12 cellular contexts compared by ENCODE assay signal in the genomic region with DNA sequence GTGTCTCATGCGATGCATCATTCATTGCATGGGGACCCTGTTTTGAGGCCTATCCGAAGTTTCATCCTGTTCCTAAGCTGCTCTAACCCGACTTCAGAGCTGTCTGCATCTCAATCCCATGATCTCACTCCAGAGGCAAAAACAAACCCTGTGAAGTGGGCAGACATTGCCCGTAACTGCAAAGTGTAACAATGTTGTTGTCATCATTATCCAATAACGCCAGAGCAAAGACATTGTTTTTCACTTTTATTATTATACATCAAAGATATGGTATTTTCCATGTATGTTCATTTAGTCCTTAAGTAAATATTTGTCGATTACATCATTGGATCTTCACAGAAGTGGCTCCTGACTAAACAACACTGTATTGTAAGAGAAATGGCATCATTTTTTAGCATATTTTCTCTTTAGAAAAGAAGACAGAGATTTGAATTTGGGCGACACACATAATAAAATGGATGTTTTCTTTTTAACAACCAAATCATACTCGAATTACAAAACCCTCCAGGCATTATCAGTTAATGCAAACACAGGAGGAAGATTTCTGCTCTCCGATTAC.
DNase-seq lines count a peak whose midpoint lies in the region; ATAC-seq, FAIRE-seq and TF ChIP-seq lines count a peak whose summit lies in the region.
"Had no signal": no experiment of that assay in that cellular context is flagged by ENCODE, and none has a peak within 500 bp of the region (broad histone marks: within the 10 kb centered on the region; RNA-seq: fewer than 3 reads in every experiment).

No MANE protein-coding gene starts in this region.

- intact Hi-C loops in activated CD4-positive, alpha-beta T cell treated with anti-CD3 and anti-CD28 coated beads for 36 hours (cut with DNase I, micrococcal nuclease), result no loop called here
- intact Hi-C loops in OCI-LY7 (cut with micrococcal nuclease; ENCODE audit: unreplicated experiment), result no loop called here

- 41 to 48% methylated on average over 9 of the region's 9 CpGs for WGBS in tibial nerve, 2 donors

- H3K9me3 ChIP-seq in astrocyte (ENCODE audit: insufficient read depth, low read depth, low read length), result no peaks in the 10 kb centered on the region
- H3K9me3 ChIP-seq in tibial nerve, result no peaks in the 10 kb centered on the region
- no peaks in the 10 kb centered on the region for H3K9me3 ChIP-seq in OCI-LY7 (ENCODE audit: low read length)

- H3K4me2 ChIP-seq in astrocyte (ENCODE audit: low read length), result peak overlapping the region; percentile 67
- no peak overlapping the region for H3K4me2 ChIP-seq in OCI-LY7 (ENCODE audit: low read length)

- H3K27ac ChIP-seq in astrocyte (ENCODE audit: low read depth, low read length) (peak overlapping the region; percentile 91), tibial nerve (peak overlapping the region; percentile 73 to 95 (median 90)), OCI-LY7 (ENCODE audit: low read depth, low read length, poor library complexity, severe bottlenecking) (no peak overlapping the region)

- no peak for TF ChIP-seq CTCF in astrocyte (IDR thresholded peaks at IDR 0.05; ENCODE audit: insufficient read depth, low read depth, low read length)
- TF ChIP-seq CTCF in tibial nerve (IDR thresholded peaks at IDR 0.05), result no peak
- no peak for TF ChIP-seq CTCF in OCI-LY7 (conservative IDR thresholded peaks at IDR 0.05; ENCODE audit: low read length)

- ATAC-seq in activated CD4-positive, alpha-beta T cell treated with anti-CD3 and anti-CD28 coated beads for 36 hours, result no peak

- H3K27ac Mint-ChIP-seq in astrocyte (ENCODE audit: unreplicated experiment), result peak overlapping the region; percentile 99
- H3K27ac Mint-ChIP-seq in activated CD4-positive, alpha-beta T cell treated with anti-CD3 and anti-CD28 coated beads for 36 hours, result no peak overlapping the region

- H3K9me2 ChIP-seq in OCI-LY7 (ENCODE audit: insufficient read depth, low read length), result no peaks in the 10 kb centered on the region

- peaks cover 4% of the 10 kb centered on the region for H3K36me3 Mint-ChIP-seq in astrocyte (ENCODE audit: low read depth, unreplicated experiment)
- H3K36me3 Mint-ChIP-seq in activated CD4-positive, alpha-beta T cell treated with anti-CD3 and anti-CD28 coated beads for 36 hours (ENCODE audit: low read depth), result no peaks in the 10 kb centered on the region

- no peaks in the 10 kb centered on the region for H3K79me2 ChIP-seq in astrocyte (ENCODE audit: insufficient read depth, low read length)
- H3K79me2 ChIP-seq in OCI-LY7 (ENCODE audit: insufficient read depth, low read depth, low read length), result no peaks in the 10 kb centered on the region

- peak; percentile 56 for DNase-seq in NCI-H510A treated with DMSO at 0.1 percent for 48 hours (lab: John Stamatoyannopoulos, UW)
- DNase-seq in NCI-H510A (lab: John Stamatoyannopoulos, UW), result no peak
- DNase-seq in astrocyte (ENCODE audit: low read depth), result peak; percentile 34
- DNase-seq in iris pigment epithelial cell (ENCODE audit: low read depth), result peak; percentile 66
- no peak for DNase-seq in tibial nerve (ENCODE audit: low spot score in 2 of 2)
- no peak for DNase-seq in activated CD4-positive, alpha-beta T cell treated with anti-CD3 and anti-CD28 coated beads for 36 hours
- DNase-seq in OCI-LY7 (ENCODE audit: low spot score), result no peak
- DNase-seq in cerebellar nuclear complex (lab: John Stamatoyannopoulos, UW), result no peak
- DNase-seq: activated CD4-positive, CD25-positive, alpha-beta regulatory T cell treated with anti-CD3 and anti-CD28 coated beads, Interleukin-2, amount 50 U/mL, for 72 hours; activated gamma-delta T cell treated with Interleukin-2 at 50 U/mL for 16 hours; effector memory CD4-positive, alpha-beta T cell; stimulated activated naive CD8-positive, alpha-beta T cell treated with anti-CD3 and anti-CD28 coated beads, Interleukin-15, Interleukin-2, amounts not matched to agents 100 U/mL and 50 U/mL, for 24 hours had no signal

- no peaks in the 10 kb centered on the region for H3K27me3 Mint-ChIP-seq in astrocyte (ENCODE audit: low read depth, unreplicated experiment)
- no peaks in the 10 kb centered on the region for H3K27me3 Mint-ChIP-seq in activated CD4-positive, alpha-beta T cell treated with anti-CD3 and anti-CD28 coated beads for 36 hours

- no peak for TF ChIP-seq EP300 in tibial nerve (IDR thresholded peaks at IDR 0.05)

- CTCF ChIA-PET in activated CD4-positive, alpha-beta T cell treated with anti-CD3 and anti-CD28 coated beads for 36 hours (lab: Charles Lee), result no interaction called here
- CTCF ChIA-PET in OCI-LY7 (lab: Charles Lee; ENCODE audit: unreplicated experiment), result no interaction called here

- H2AFZ ChIP-seq in astrocyte (ENCODE audit: low read depth, low read length) (peak overlapping the region; percentile 38), OCI-LY7 (ENCODE audit: low read length) (no peak overlapping the region)

- POLR2A ChIA-PET in activated CD4-positive, alpha-beta T cell treated with anti-CD3 and anti-CD28 coated beads for 36 hours (lab: Charles Lee), result no interaction called here
- POLR2A ChIA-PET in OCI-LY7 (lab: Charles Lee), result no interaction called here

- H3K4me1 ChIP-seq in astrocyte (ENCODE audit: insufficient read depth, low read length) (peaks cover 33% of the 10 kb centered on the region), tibial nerve (peaks cover 0 to 42% (median 11%) of the 10 kb centered on the region in 4 donors), OCI-LY7 (ENCODE audit: insufficient read depth, low read length, poor library complexity, severe bottlenecking) (no peaks in the 10 kb centered on the region)

- peak overlapping the region; percentile 77 for H3K9ac ChIP-seq in astrocyte (ENCODE audit: low read length)

- no peaks in the 10 kb centered on the region for H3K9me3 Mint-ChIP-seq in astrocyte (ENCODE audit: unreplicated experiment)
- no peaks in the 10 kb centered on the region for H3K9me3 Mint-ChIP-seq in activated CD4-positive, alpha-beta T cell treated with anti-CD3 and anti-CD28 coated beads for 36 hours (ENCODE audit: low read depth)

- TF ChIP-seq POLR2A in tibial nerve (IDR thresholded peaks at IDR 0.05), result no peak

- no TSS peak for BruUV-seq in OCI-LY7 (replicated peaks; lab: Mats Ljungman, UMichigan)

- no peak overlapping the region for H3K4me3 Mint-ChIP-seq in astrocyte (ENCODE audit: unreplicated experiment)
- no peak overlapping the region for H3K4me3 Mint-ChIP-seq in activated CD4-positive, alpha-beta T cell treated with anti-CD3 and anti-CD28 coated beads for 36 hours

- H4K20me1 ChIP-seq in astrocyte (ENCODE audit: insufficient read depth, low read length) (no peaks in the 10 kb centered on the region), OCI-LY7 (ENCODE audit: insufficient read depth, low read length) (no peaks in the 10 kb centered on the region)

- no peaks in the 10 kb centered on the region for H3K27me3 ChIP-seq in astrocyte (ENCODE audit: insufficient read depth, low read length)
- H3K27me3 ChIP-seq in tibial nerve, result no peaks in the 10 kb centered on the region

- H3K36me3 ChIP-seq in astrocyte (ENCODE audit: insufficient read depth, low read length) (no peaks in the 10 kb centered on the region), tibial nerve (no peaks in the 10 kb centered on the region), OCI-LY7 (ENCODE audit: insufficient read depth, low read length) (no peaks in the 10 kb centered on the region)

- FAIRE-seq in astrocyte (lab: Jason Lieb, UNC), result no peak

- H3K4me1 Mint-ChIP-seq in astrocyte (ENCODE audit: low read depth, unreplicated experiment), result peaks cover 28% of the 10 kb centered on the region
- peaks cover 6% of the 10 kb centered on the region for H3K4me1 Mint-ChIP-seq in activated CD4-positive, alpha-beta T cell treated with anti-CD3 and anti-CD28 coated beads for 36 hours

- H3K4me3 ChIP-seq in astrocyte (ENCODE audit: insufficient read depth, low read depth, low read length), result no peak overlapping the region
- H3K4me3 ChIP-seq in tibial nerve, result peak overlapping the region in 1 of 4 donors; percentile 11
- no peak overlapping the region for H3K4me3 ChIP-seq in OCI-LY7 (ENCODE audit: low read depth, low read length, poor library complexity, severe bottlenecking)

Comparison
In these comparisons a context has a peak if more than half of its experiments do, and no peak if none do; other contexts are left out.
1. DNase-seq: peak in NCI-H510A treated with DMSO at 0.1 percent for 48 hours (single experiment), astrocyte (single experiment) and iris pigment epithelial cell (single experiment); none in NCI-H510A (single experiment), tibial nerve (0 of 2), activated CD4-positive, alpha-beta T cell treated with anti-CD3 and anti-CD28 coated beads for 36 hours (single experiment), OCI-LY7 (single experiment) and cerebellar nuclear complex (0 of 2).